Comparison of ENCODE assay signal across 1 cellular context in genomic region chr2:69483024-69483423, GRCh38.
TF ChIP-seq lines count a peak whose summit lies in the region.

No MANE protein-coding gene starts in this region.

TF ChIP-seq in A549, 52 proteins besides CTCF, POLR2A, EP300 and RAD21:
- TF ChIP-seq NPAS2 (CRISPR knock-in tag; IDR thresholded peaks at IDR 0.05; ENCODE audit: borderline replicate concordance) = no peak
- no peak for TF ChIP-seq CHD4 (IDR thresholded peaks at IDR 0.05; ENCODE audit: borderline replicate concordance)
- TF ChIP-seq PBX3 (IDR thresholded peaks at IDR 0.05) = no peak
- no peak for TF ChIP-seq NR3C1 (IDR thresholded peaks at IDR 0.05)
- TF ChIP-seq ZC3H11A (IDR thresholded peaks at IDR 0.05) = no peak
- no peak for TF ChIP-seq ELK1 (IDR thresholded peaks at IDR 0.05; ENCODE audit: low read depth, low read length)
- no peak for TF ChIP-seq JUN (IDR thresholded peaks at IDR 0.05)
- no peak for TF ChIP-seq RFX5 (IDR thresholded peaks at IDR 0.05)
- no peak for TF ChIP-seq KDM5A (IDR thresholded peaks at IDR 0.05)
- no peak for TF ChIP-seq FOSB (CRISPR knock-in tag; IDR thresholded peaks at IDR 0.05)
- TF ChIP-seq POLR2AphosphoS2 (conservative IDR thresholded peaks at IDR 0.05; ENCODE audit: low read length) = no peak
